1 cellular context compared by ENCODE assay signal in genomic region chr12:79938843-79939242, GRCh38.
TF ChIP-seq lines count a peak whose summit lies in the region.

No MANE protein-coding gene starts in this region.

TF ChIP-seq in K562, 482 proteins besides CTCF, POLR2A, EP300 and RAD21 (continued from another document):
- TF ChIP-seq ETS1 (conservative IDR thresholded peaks at IDR 0.05; ENCODE audit: control insufficient read depth, low read depth, low read length): no peak
- TF ChIP-seq FOXA3 (CRISPR knock-in tag; conservative IDR thresholded peaks at IDR 0.05 in 1 of 2, IDR thresholded peaks at IDR 0.05 in 1 of 2): no peak
- TF ChIP-seq ZNF134 (CRISPR knock-in tag; conservative IDR thresholded peaks at IDR 0.05): no peak
- no peak for TF ChIP-seq U2AF2 (optimal IDR thresholded peaks at IDR 0.05; ENCODE audit: low read depth, low read length)
- no peak for TF ChIP-seq TFAP4 (CRISPR knock-in tag; IDR thresholded peaks at IDR 0.05; ENCODE audit: borderline replicate concordance)
- TF ChIP-seq KLF10 (CRISPR knock-in tag; IDR thresholded peaks at IDR 0.05): no peak
- TF ChIP-seq KLF16 (IDR thresholded peaks at IDR 0.05): no peak
- TF ChIP-seq MYBL2 (IDR thresholded peaks at IDR 0.05; ENCODE audit: low read depth): no peak; the same call in 1 of the 2 replicates
- TF ChIP-seq MYBL2 (CRISPR knock-in tag; IDR thresholded peaks at IDR 0.05; ENCODE audit: borderline replicate concordance): no peak
- TF ChIP-seq KAT7 (CRISPR knock-in tag; IDR thresholded peaks at IDR 0.05; ENCODE audit: borderline replicate concordance): no peak
- no peak for TF ChIP-seq GABPB1 (CRISPR knock-in tag; IDR thresholded peaks at IDR 0.05)
- TF ChIP-seq PTRF (tag; IDR thresholded peaks at IDR 0.05): no peak
